1 cellular context compared by ENCODE assay signal in genomic region chr10:30553018-30553624, GRCh38.
TF ChIP-seq lines count a peak whose summit lies in the region.

No MANE protein-coding gene starts in this region.

TF ChIP-seq in K562, 482 proteins besides CTCF, POLR2A, EP300 and RAD21 (continued from another document and continues in another):
- TF ChIP-seq CEBPG (CRISPR knock-in tag; IDR thresholded peaks at IDR 0.05) (no peak), CEBPG (tag; conservative IDR thresholded peaks at IDR 0.05 in 1 of 2, IDR thresholded peaks at IDR 0.05 in 1 of 2) (no peak), MGA (IDR thresholded peaks at IDR 0.05) (no peak; the same call in 1 of the 2 replicates), PTBP1 (IDR thresholded peaks at IDR 0.05; ENCODE audit: low read depth, low read length) (no peak), NR2C1 (IDR thresholded peaks at IDR 0.05) (no peak; the same call in 1 of the 2 replicates), NR2C1 (tag; IDR thresholded peaks at IDR 0.05) (no peak), ARID3A (IDR thresholded peaks at IDR 0.05; ENCODE audit: borderline replicate concordance, low read depth, low read length) (peak; percentile 95), PHF20 (IDR thresholded peaks at IDR 0.05; ENCODE audit: partially characterized antibody) (no peak), XRCC3 (IDR thresholded peaks at IDR 0.05) (no peak), PURB (CRISPR knock-in tag; IDR thresholded peaks at IDR 0.05; ENCODE audit: low read depth) (no peak), SIX5 (IDR thresholded peaks at IDR 0.05; ENCODE audit: borderline replicate concordance in 1 of 2, insufficient read depth in 1 of 2, low read depth in 1 of 2, low read length in 2 of 2) (no peak), TCF15 (CRISPR knock-in tag; IDR thresholded peaks at IDR 0.05) (no peak), KLF16 (IDR thresholded peaks at IDR 0.05) (peak; percentile 84; the same call in 1 of the 2 replicates), REST (CRISPR knock-in tag; IDR thresholded peaks at IDR 0.05; ENCODE audit: low read depth) (no peak), LEF1 (IDR thresholded peaks at IDR 0.05) (peak; percentile 95), EZH2 (IDR thresholded peaks at IDR 0.05; ENCODE audit: borderline replicate concordance, low read depth, low read length) (no peak), ZNF655 (CRISPR knock-in tag; IDR thresholded peaks at IDR 0.05) (no peak), ZZZ3 (IDR thresholded peaks at IDR 0.05) (no peak), CBX5 (IDR thresholded peaks at IDR 0.05; ENCODE audit: borderline replicate concordance, low read depth) (no peak), THRAP3 (IDR thresholded peaks at IDR 0.05; ENCODE audit: borderline replicate concordance) (0 out of 2 replicates have a peak, but pooled peaks have one; percentile 36), FOXA1 (IDR thresholded peaks at IDR 0.05; ENCODE audit: borderline replicate concordance) (no peak), MCM5 (IDR thresholded peaks at IDR 0.05; ENCODE audit: low read depth) (no peak), ZBTB2 (IDR thresholded peaks at IDR 0.05) (no peak; the same call in 1 of the 2 replicates), CBX8 (IDR thresholded peaks at IDR 0.05; ENCODE audit: borderline replicate concordance, extremely low read depth, low read depth, low read length, poor library complexity, severe bottlenecking) (no peak), DPF2 (IDR thresholded peaks at IDR 0.05) (peak; percentile 93), CLOCK (CRISPR knock-in tag; IDR thresholded peaks at IDR 0.05; ENCODE audit: borderline replicate concordance) (no peak), MEF2A (IDR thresholded peaks at IDR 0.05; ENCODE audit: control insufficient read depth, low read depth, low read length) (no peak), ZNF184 (CRISPR knock-in tag; IDR thresholded peaks at IDR 0.05) (no peak), FOXJ3 (CRISPR knock-in tag; IDR thresholded peaks at IDR 0.05) (no peak), IRF2 (CRISPR knock-in tag; IDR thresholded peaks at IDR 0.05) (no peak), NFIX (CRISPR knock-in tag; IDR thresholded peaks at IDR 0.05; ENCODE audit: low read depth) (no peak), ZNF77 (CRISPR knock-in tag; IDR thresholded peaks at IDR 0.05) (no peak), TRIM25 (IDR thresholded peaks at IDR 0.05; ENCODE audit: borderline replicate concordance) (no peak), CSDE1 (IDR thresholded peaks at IDR 0.05) (no peak)
